In the genomic region with DNA sequence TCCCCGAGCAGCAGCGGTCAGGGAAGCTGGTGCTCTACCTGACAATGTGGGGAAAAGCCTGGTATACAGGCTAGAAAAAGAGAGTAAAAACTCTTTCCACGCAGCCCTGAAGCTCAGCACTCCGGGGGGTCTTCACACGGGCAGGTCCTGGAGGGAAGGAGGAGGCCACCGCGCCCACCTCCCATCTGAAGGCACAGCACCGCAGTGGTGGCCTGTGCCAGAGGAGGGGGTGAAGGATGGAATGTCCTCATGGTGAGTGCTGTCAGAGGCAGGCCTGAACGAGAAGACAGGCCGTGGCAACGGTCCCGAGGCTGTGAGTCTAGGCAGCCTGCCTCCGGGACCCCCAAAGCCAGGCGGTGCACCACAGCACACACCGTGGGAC, we compare ENCODE assay signal across 28 cellular contexts. TPM values are rescaled to one million over a fixed set of nuclear protein-coding genes. Genes with fewer than 3 reads are reported as not detected.
DNase-seq lines count a peak whose midpoint lies in the region; ATAC-seq, FAIRE-seq and TF ChIP-seq lines count a peak whose summit lies in the region.
"Had no signal": no experiment of that assay in that cellular context is flagged by ENCODE, and none has a peak within 500 bp of the region (broad histone marks: within the 10 kb centered on the region; RNA-seq: fewer than 3 reads in every experiment).

No MANE protein-coding gene starts in this region.

- H3K27ac Mint-ChIP-seq in CD4-positive, alpha-beta T cell: peak overlapping the region; percentile 71
- no peak overlapping the region for H3K27ac Mint-ChIP-seq in neural crest cell (ENCODE audit: unreplicated experiment)
- H3K27ac Mint-ChIP-seq: activated T-helper 1 cell treated with anti-CD3 and anti-CD28 coated beads, Interleukin-12 subunit alpha, Interleukin-12 subunit beta, Interleukin-2, Interleukin-4 antibody, amounts not matched to agents 30 ng/mL and 10 ng/mL and 1 ng/mL, durations not matched to agents 14 hours and 24 hours and 36 hours had no signal

- H3K36me3 ChIP-seq in H7 (replicated peaks; ENCODE audit: control insufficient read depth, insufficient read depth, low read length) (peaks cover 1% of the 10 kb centered on the region; the same call in 1 of the 2 replicates), K562 (ENCODE audit: control insufficient read depth, insufficient read depth, low read length) (peaks cover 31% of the 10 kb centered on the region; the same call in 1 of the 3 replicates)

- in situ Hi-C loops in K562 (cut with MboI): no loop called here

- no peak overlapping the region for H3K4me3 Mint-ChIP-seq in CD4-positive, alpha-beta T cell
- peak overlapping the region; percentile 71 for H3K4me3 Mint-ChIP-seq in neural crest cell
- H3K4me3 Mint-ChIP-seq: activated naive CD4-positive, alpha-beta T cell treated with anti-CD3 and anti-CD28 coated beads, Interleukin-2, amount 10 ng/mL, durations not matched to agents 7 days and 5 days; activated T-helper 1 cell treated with anti-CD3 and anti-CD28 coated beads, Interleukin-12 subunit alpha, Interleukin-12 subunit beta, Interleukin-2, Interleukin-4 antibody, amounts not matched to agents 30 ng/mL and 10 ng/mL and 1 ng/mL, durations not matched to agents 14 hours and 24 hours and 36 hours; dendritic cell treated with granulocyte-macrophage colony-stimulating factor and Interleukin-4, amounts not matched to agents 40 ng/mL and 50 ng/mL, for 4 days had no signal

- POLR2A ChIA-PET in CD4-positive, alpha-beta T cell (lab: Charles Lee): interaction anchor here (1.2 kb wide), 1 partner anchor 9 kb away, joined by 6 read pairs; a partner anchor contains a TSS
- POLR2A ChIA-PET in K562 (lab: Yijun Ruan, JAX): interaction anchor here (1.4 kb wide), 1 partner anchor 41 kb away, joined by 5 read pairs; no protein-coding TSS in a partner anchor

- peaks cover 7% of the 10 kb centered on the region for H3K36me3 Mint-ChIP-seq in CD4-positive, alpha-beta T cell (ENCODE audit: low read depth)
- H3K36me3 Mint-ChIP-seq in neural crest cell (ENCODE audit: low read depth): peaks cover 7% of the 10 kb centered on the region

- H3K4me3 ChIP-seq in H7 (ENCODE audit: insufficient read depth, low read depth, low read length) (no peak overlapping the region), K562 (no peak overlapping the region)
- H3K4me3 ChIP-seq: gastrocnemius medialis, left lung, thyroid gland had no signal

- TF ChIP-seq RAD21 in K562 (CRISPR knock-in tag; conservative IDR thresholded peaks at IDR 0.05 in 1 of 2, IDR thresholded peaks at IDR 0.05 in 1 of 2): no peak

- no peaks in the 10 kb centered on the region for H3K9me3 ChIP-seq in CD4-positive, alpha-beta T cell (ENCODE audit: control insufficient read depth, low read length)
- no peaks in the 10 kb centered on the region for H3K9me3 ChIP-seq in K562 (replicated peaks; ENCODE audit: control insufficient read depth, insufficient read depth, low read depth, low read length)
- H3K9me3 ChIP-seq: gastrocnemius medialis, left lung, thyroid gland had no signal

- BruUV-seq in K562 (replicated peaks; lab: Mats Ljungman, UMichigan): no TSS peak

- H3K9me1 ChIP-seq in K562 (ENCODE audit: control insufficient read depth, insufficient read depth, low read length): no peaks in the 10 kb centered on the region

- H3K4me1 ChIP-seq in K562 (replicated peaks in 1 of 2; ENCODE audit: control insufficient read depth in 2 of 2, insufficient read depth in 2 of 2, low read length in 2 of 2): peaks cover 8 to 73% of the 10 kb centered on the region in 2 experiments

- no peak for ATAC-seq in CD4-positive, alpha-beta T cell (ENCODE audit: poor library complexity)
- no peak for ATAC-seq in K562
- ATAC-seq in HG03025 (IDR thresholded peaks at IDR 0.05; ENCODE audit: low FRiP score, unreplicated experiment): no peak
- no peak for ATAC-seq in HG02852 (IDR thresholded peaks at IDR 0.05; ENCODE audit: unreplicated experiment)
- ATAC-seq: gastrocnemius medialis; left lung; stimulated activated naive CD8-positive, alpha-beta T cell treated with anti-CD3 and anti-CD28 coated beads, Interleukin-15, Interleukin-2, amounts not matched to agents 100 U/mL and 50 U/mL, for 24 hours had no signal

- 77% methylated on average over 8 of the region's 15 CpGs for WGBS in K562 (ENCODE audit: insufficient coverage, low coverage, missing lambda C conversion rate)

- H2AFZ ChIP-seq in K562 (ENCODE audit: low read depth, low read length): no peak overlapping the region

- H3K9ac ChIP-seq in K562 (ENCODE audit: insufficient read depth in 1 of 2, low read depth in 2 of 2, low read length in 2 of 2): peak overlapping the region in 1 of 2 experiments; percentile 53; a peak in 1 of 4 replicates

- no peak overlapping the region for H3K4me2 ChIP-seq in K562 (ENCODE audit: insufficient read depth, low read length)

- no peaks in the 10 kb centered on the region for H3K27me3 ChIP-seq in CD4-positive, alpha-beta T cell (ENCODE audit: control insufficient read depth, insufficient read depth, low read length)
- H3K27me3 ChIP-seq in H7 (ENCODE audit: control insufficient read depth, insufficient read depth, low read length) (no peaks in the 10 kb centered on the region), K562 (ENCODE audit: control insufficient read depth in 2 of 2, insufficient read depth in 2 of 2, low read length in 2 of 2) (no peaks in the 10 kb centered on the region)
- H3K27me3 ChIP-seq: gastrocnemius medialis, left lung, thyroid gland had no signal

- no peaks in the 10 kb centered on the region; the same call in 1 of the 2 replicates for H4K20me1 ChIP-seq in K562 (replicated peaks; ENCODE audit: control insufficient read depth, insufficient read depth, low read length)

- DNase-seq in CD4-positive, alpha-beta T cell: no peak
- DNase-seq in H7 (peak; percentile 78), K562 (ENCODE audit: extremely low read depth in 1 of 4, low spot score in 3 of 4) (peak in 1 of 4 experiments; percentile 13), neural crest cell (ENCODE audit: low read depth, low spot score) (no peak), DMS 273 treated with DMSO at 0.1 percent for 48 hours (lab: John Stamatoyannopoulos, UW) (no peak)
- DNase-seq: ACHN; activated CD4-positive, alpha-beta T cell treated with anti-CD3 and anti-CD28 coated beads, Interleukin-2, amount 50 U/mL, for 4 hours; activated naive CD4-positive, alpha-beta T cell treated with anti-CD3 and anti-CD28 coated beads, Interleukin-2, amount 10 ng/mL, durations not matched to agents 7 days and 5 days; amygdala; gastrocnemius medialis; GF-D8; HCEC 1CT; Kasumi-1; mesenchymal stem cell; NCI-H146; NCI-H446 treated with DMSO at 0.1 percent for 48 hours; OCI-M1; SHP77; stimulated activated naive CD8-positive, alpha-beta T cell treated with anti-CD3 and anti-CD28 coated beads, Interleukin-15, Interleukin-2, amounts not matched to agents 100 U/mL and 50 U/mL, for 24 hours; thyroid gland had no signal

- no peaks in the 10 kb centered on the region for H3K27me3 Mint-ChIP-seq in CD4-positive, alpha-beta T cell
- H3K27me3 Mint-ChIP-seq in neural crest cell (ENCODE audit: low read depth): peaks cover 4% of the 10 kb centered on the region
- H3K27me3 Mint-ChIP-seq: activated naive CD4-positive, alpha-beta T cell treated with anti-CD3 and anti-CD28 coated beads, Interleukin-2, amount 10 ng/mL, durations not matched to agents 7 days and 5 days; dendritic cell treated with granulocyte-macrophage colony-stimulating factor and Interleukin-4, amounts not matched to agents 40 ng/mL and 50 ng/mL, for 4 days had no signal

- peaks cover 13% of the 10 kb centered on the region; the same call in 2 of the 3 replicates for H3K79me2 ChIP-seq in K562 (ENCODE audit: control insufficient read depth, insufficient read depth, low read length)

- CTCF ChIA-PET in CD4-positive, alpha-beta T cell (lab: Charles Lee): no interaction called here
- CTCF ChIA-PET in K562 (lab: Yijun Ruan, JAX; ENCODE audit: low intra/inter-chr PET ratio): no interaction called here

- TF ChIP-seq CTCF in CD4-positive, alpha-beta T cell (IDR thresholded peaks at IDR 0.05): no peak
- TF ChIP-seq CTCF in K562 (IDR thresholded peaks at IDR 0.05 in 2 of 3, conservative IDR thresholded peaks at IDR 0.05 in 1 of 3; ENCODE audit: insufficient read depth in 2 of 3, low read depth in 1 of 3, low read length in 3 of 3) (no peak), neural crest cell (conservative IDR thresholded peaks at IDR 0.05) (no peak)

- no peaks in the 10 kb centered on the region for H3K9me3 Mint-ChIP-seq in CD4-positive, alpha-beta T cell
- no peaks in the 10 kb centered on the region for H3K9me3 Mint-ChIP-seq in neural crest cell
- H3K9me3 Mint-ChIP-seq: activated naive CD4-positive, alpha-beta T cell treated with anti-CD3 and anti-CD28 coated beads, Interleukin-2, amount 10 ng/mL, durations not matched to agents 7 days and 5 days; activated T-helper 1 cell treated with anti-CD3 and anti-CD28 coated beads, Interleukin-12 subunit alpha, Interleukin-12 subunit beta, Interleukin-2, Interleukin-4 antibody, amounts not matched to agents 30 ng/mL and 10 ng/mL and 1 ng/mL, durations not matched to agents 14 hours and 24 hours and 36 hours; dendritic cell treated with granulocyte-macrophage colony-stimulating factor and Interleukin-4, amounts not matched to agents 40 ng/mL and 50 ng/mL, for 4 days had no signal

- TF ChIP-seq EP300 in K562 (IDR thresholded peaks at IDR 0.05; ENCODE audit: low read length): no peak

- H3K4me1 Mint-ChIP-seq in CD4-positive, alpha-beta T cell (ENCODE audit: low read depth): peaks cover 21% of the 10 kb centered on the region
- H3K4me1 Mint-ChIP-seq in neural crest cell: no peaks in the 10 kb centered on the region

- intact Hi-C loops in CD4-positive, alpha-beta T cell (cut with DNase I, micrococcal nuclease): no loop called here
- intact Hi-C loops in K562 (cut with micrococcal nuclease): no loop called here

- no peak overlapping the region for H3K27ac ChIP-seq in CD4-positive, alpha-beta T cell (ENCODE audit: low read depth, low read length)
- H3K27ac ChIP-seq in K562 (ENCODE audit: extremely low read depth, low read depth, low read length): no peak overlapping the region
- H3K27ac ChIP-seq: gastrocnemius medialis, left lung, thyroid gland had no signal

- FAIRE-seq in K562 (lab: Jason Lieb, UNC): no peak
- FAIRE-seq: bronchial epithelial cell, GM18507 had no signal

- no peak for TF ChIP-seq POLR2A in K562 (conservative IDR thresholded peaks at IDR 0.05)

RNA-seq across cellular contexts. Expression of a gene that starts 5.8 kb away (rescaled TPM):
- 100 to 1,000 TPM; 123 to 125 TPM for total RNA-seq in CD4-positive, alpha-beta T cell
- 38.3 and 62.2 TPM in 2 replicates for total RNA-seq in H7 (2014; rRNA removed; shearing (Covaris generic))
- 22.0 and 60.9 TPM in 2 replicates for total RNA-seq in K562 (2011; cell fraction: chromatin; rRNA removed; ENCODE audit: low replicate concordance)
- 104 and 105 TPM in 2 replicates for total RNA-seq in K562 (2011; cell fraction: nucleolus; rRNA removed)
- 35.7 and 41.6 TPM in 2 replicates for total RNA-seq in K562 (2011; cell fraction: nucleoplasm; rRNA removed)
- 62.7 and 92.2 TPM in 2 replicates for total RNA-seq in K562 (2014; rRNA removed)
- total RNA-seq in K562 (2014; rRNA removed; fragmentation: Illumina TruSeq; extraction: Trizol): 8.2 and 8.3 TPM in 2 replicates
- 26.5 and 28.3 TPM in 2 replicates for total RNA-seq in K562 (2015; rRNA removed; fragmentation: Illumina TruSeq; extraction: Trizol)
- 97.3 and 104 TPM in 2 replicates for total RNA-seq in K562 (2021)
- 29.5 and 48.0 TPM in 2 replicates for polyA plus RNA-seq in K562 (2011; rRNA removed)
- 27.4 and 73.4 TPM in 2 replicates for polyA plus RNA-seq in K562 (2011; cell fraction: cytosol; rRNA removed)
- polyA plus RNA-seq in K562 (2011; cell fraction: nucleus; rRNA removed): 238 and 316 TPM in 2 replicates
- polyA plus RNA-seq in K562 (2012): 65.5 and 70.1 TPM in 2 replicates
- polyA plus RNA-seq in K562 (2014; fragmentation: Illumina TruSeq; extraction: Trizol): 10.3 and 24.9 TPM in 2 replicates
- 1 to 10 TPM in 1 of 2 experiments, under 1 TPM in 1; 0.34 to 1.1 TPM for polyA plus RNA-seq in K562 (2014; fragmentation: Nextera tagmentation; extraction: Ambion mirVana)
- polyA plus RNA-seq in K562 (2014; rRNA removed): 62.6 and 84.4 TPM in 2 replicates
- 1.6 and 4.4 TPM in 2 replicates for polyA minus RNA-seq in K562 (2011; rRNA and poly(A)+ RNA removed)
- polyA minus RNA-seq in K562 (2011; cell fraction: cytosol; rRNA and poly(A)+ RNA removed): 14.8 and 20.6 TPM in 2 replicates
- 47.3 and 53.0 TPM in 2 replicates for polyA minus RNA-seq in K562 (2011; cell fraction: nucleus; rRNA and poly(A)+ RNA removed)
- total RNA-seq in neural crest cell: 73.3 and 79.1 TPM in 2 replicates

RNA-seq across cellular contexts. Expression of a gene that starts 9.0 kb away (rescaled TPM):
- total RNA-seq in CD4-positive, alpha-beta T cell: 100 to 1,000 TPM; 149 to 165 TPM
- total RNA-seq in H7 (2014; rRNA removed; shearing (Covaris generic)): 7.7 and 10.5 TPM in 2 replicates
- 6.7 and 27.9 TPM in 2 replicates for total RNA-seq in K562 (2011; cell fraction: chromatin; rRNA removed; ENCODE audit: low replicate concordance)
- 29.6 and 36.2 TPM in 2 replicates for total RNA-seq in K562 (2011; cell fraction: nucleolus; rRNA removed)
- total RNA-seq in K562 (2011; cell fraction: nucleoplasm; rRNA removed): 12.0 and 12.1 TPM in 2 replicates
- total RNA-seq in K562 (2014; rRNA removed) (9.5 and 12.7 TPM in 2 replicates), K562 (2014; rRNA removed; fragmentation: Illumina TruSeq; extraction: Trizol) (0.11 and 0.32 TPM in 2 replicates), K562 (2015; rRNA removed; fragmentation: Illumina TruSeq; extraction: Trizol) (2.7 and 2.8 TPM in 2 replicates), K562 (2021) (9.3 and 10.2 TPM in 2 replicates), neural crest cell (16.5 and 17.6 TPM in 2 replicates)
- polyA plus RNA-seq in K562 (2011; rRNA removed) (1.5 and 3.9 TPM in 2 replicates), K562 (2014; fragmentation: Illumina TruSeq; extraction: Trizol) (0.83 and 2.3 TPM in 2 replicates), K562 (2014; fragmentation: Nextera tagmentation; extraction: Ambion mirVana) (not detected), K562 (2014; rRNA removed) (17.1 and 20.2 TPM in 2 replicates)
- 4.5 and 15.8 TPM in 2 replicates for polyA plus RNA-seq in K562 (2011; cell fraction: cytosol; rRNA removed)
- 37.1 and 90.0 TPM in 2 replicates for polyA plus RNA-seq in K562 (2011; cell fraction: nucleus; rRNA removed)
- polyA plus RNA-seq in K562 (2012): 5.5 and 10.7 TPM in 2 replicates
- polyA minus RNA-seq in K562 (2011; rRNA and poly(A)+ RNA removed): 0.06 and 0.25 TPM in 2 replicates
- polyA minus RNA-seq in K562 (2011; cell fraction: cytosol; rRNA and poly(A)+ RNA removed): 1.2 and 1.5 TPM in 2 replicates
- 4.7 and 7.7 TPM in 2 replicates for polyA minus RNA-seq in K562 (2011; cell fraction: nucleus; rRNA and poly(A)+ RNA removed)

RNA-seq across cellular contexts. Expression of a gene that starts 37.6 kb away (rescaled TPM):
- total RNA-seq in CD4-positive, alpha-beta T cell: 10 to 100 TPM; 28.2 to 33.4 TPM
- total RNA-seq in H7 (2014; rRNA removed; shearing (Covaris generic)): 32.6 and 52.0 TPM in 2 replicates
- 20.3 and 73.7 TPM in 2 replicates for total RNA-seq in K562 (2011; cell fraction: chromatin; rRNA removed; ENCODE audit: low replicate concordance)
- total RNA-seq in K562 (2011; cell fraction: nucleolus; rRNA removed): 43.4 and 48.4 TPM in 2 replicates
- 35.6 and 47.3 TPM in 2 replicates for total RNA-seq in K562 (2011; cell fraction: nucleoplasm; rRNA removed)
- total RNA-seq in K562 (2014; rRNA removed): 19.4 and 26.6 TPM in 2 replicates
- 2.2 and 2.4 TPM in 2 replicates for total RNA-seq in K562 (2014; rRNA removed; fragmentation: Illumina TruSeq; extraction: Trizol)
- total RNA-seq in K562 (2015; rRNA removed; fragmentation: Illumina TruSeq; extraction: Trizol): 7.9 and 8.4 TPM in 2 replicates
- total RNA-seq in K562 (2021): 22.5 and 25.4 TPM in 2 replicates
- polyA plus RNA-seq in K562 (2011; rRNA removed): 7.4 and 10.7 TPM in 2 replicates
- 6.2 and 15.4 TPM in 2 replicates for polyA plus RNA-seq in K562 (2011; cell fraction: cytosol; rRNA removed)
- polyA plus RNA-seq in K562 (2011; cell fraction: nucleus; rRNA removed): 40.8 and 67.3 TPM in 2 replicates
- polyA plus RNA-seq in K562 (2012): 14.8 and 18.0 TPM in 2 replicates
- polyA plus RNA-seq in K562 (2014; fragmentation: Illumina TruSeq; extraction: Trizol): 5.6 and 10.9 TPM in 2 replicates
- polyA plus RNA-seq in K562 (2014; fragmentation: Nextera tagmentation; extraction: Ambion mirVana): under 1 TPM; 0.14 to 0.21 TPM
- polyA plus RNA-seq in K562 (2014; rRNA removed): 24.1 and 27.7 TPM in 2 replicates
- polyA minus RNA-seq in K562 (2011; rRNA and poly(A)+ RNA removed): 2.7 and 4.6 TPM in 2 replicates
- polyA minus RNA-seq in K562 (2011; cell fraction: cytosol; rRNA and poly(A)+ RNA removed): 11.6 and 12.8 TPM in 2 replicates
- polyA minus RNA-seq in K562 (2011; cell fraction: nucleus; rRNA and poly(A)+ RNA removed): 9.8 and 11.2 TPM in 2 replicates
- 31.3 and 32.1 TPM in 2 replicates for total RNA-seq in neural crest cell

RNA-seq across cellular contexts. Expression of a gene that starts 37.6 kb away (rescaled TPM):
- total RNA-seq in CD4-positive, alpha-beta T cell: 10 to 100 TPM; 34.5 to 35.7 TPM
- total RNA-seq in H7 (2014; rRNA removed; shearing (Covaris generic)): 24.2 and 26.2 TPM in 2 replicates
- 98.6 and 222 TPM in 2 replicates for total RNA-seq in K562 (2011; cell fraction: chromatin; rRNA removed; ENCODE audit: low replicate concordance)
- 116 and 124 TPM in 2 replicates for total RNA-seq in K562 (2011; cell fraction: nucleolus; rRNA removed)
- total RNA-seq in K562 (2011; cell fraction: nucleoplasm; rRNA removed): 75.6 and 81.5 TPM in 2 replicates
- total RNA-seq in K562 (2014; rRNA removed) (64.3 and 74.1 TPM in 2 replicates), K562 (2014; rRNA removed; fragmentation: Illumina TruSeq; extraction: Trizol) (16.1 and 19.1 TPM in 2 replicates), K562 (2015; rRNA removed; fragmentation: Illumina TruSeq; extraction: Trizol) (37.3 and 37.7 TPM in 2 replicates), K562 (2021) (64.0 and 78.9 TPM in 2 replicates), neural crest cell (41.0 and 42.1 TPM in 2 replicates)
- polyA plus RNA-seq in K562 (2011; rRNA removed) (37.5 and 39.5 TPM in 2 replicates), K562 (2014; fragmentation: Illumina TruSeq; extraction: Trizol) (20.0 and 36.3 TPM in 2 replicates), K562 (2014; fragmentation: Nextera tagmentation; extraction: Ambion mirVana) (1 to 10 TPM; 2.2 to 6.0 TPM), K562 (2014; rRNA removed) (66.9 and 70.5 TPM in 2 replicates)
- polyA plus RNA-seq in K562 (2011; cell fraction: cytosol; rRNA removed): 52.0 and 57.8 TPM in 2 replicates
- polyA plus RNA-seq in K562 (2011; cell fraction: nucleus; rRNA removed): 132 and 147 TPM in 2 replicates
- polyA plus RNA-seq in K562 (2012): 44.1 and 48.2 TPM in 2 replicates
- polyA minus RNA-seq in K562 (2011; rRNA and poly(A)+ RNA removed): 18.4 and 33.9 TPM in 2 replicates
- polyA minus RNA-seq in K562 (2011; cell fraction: cytosol; rRNA and poly(A)+ RNA removed): 14.4 and 22.2 TPM in 2 replicates
- 46.2 and 62.4 TPM in 2 replicates for polyA minus RNA-seq in K562 (2011; cell fraction: nucleus; rRNA and poly(A)+ RNA removed)

RNA-seq across cellular contexts. Expression of a gene that starts 49.0 kb away (rescaled TPM):
- total RNA-seq in CD4-positive, alpha-beta T cell: 1 to 10 TPM; 2.5 to 2.6 TPM
- total RNA-seq in H7 (2014; rRNA removed; shearing (Covaris generic)): not detected in 2 replicates
- total RNA-seq in K562 (2011; cell fraction: chromatin; rRNA removed; ENCODE audit: low replicate concordance): not detected in 2 replicates
- 4.9 and 6.3 TPM in 2 replicates for total RNA-seq in K562 (2011; cell fraction: nucleolus; rRNA removed)
- not detected in 2 replicates for total RNA-seq in K562 (2011; cell fraction: nucleoplasm; rRNA removed)
- total RNA-seq in K562 (2014; rRNA removed) (0.32 and 3.8 TPM in 2 replicates), K562 (2014; rRNA removed; fragmentation: Illumina TruSeq; extraction: Trizol) (not detected in 2 replicates), K562 (2015; rRNA removed; fragmentation: Illumina TruSeq; extraction: Trizol) (0.19 TPM in 1 of 2 replicates, not detected in the other), K562 (2021) (not detected in 2 replicates), neural crest cell (not detected in 2 replicates)
- polyA plus RNA-seq in K562 (2011; rRNA removed) (0.10 and 0.37 TPM in 2 replicates), K562 (2014; fragmentation: Illumina TruSeq; extraction: Trizol) (not detected in 2 replicates), K562 (2014; fragmentation: Nextera tagmentation; extraction: Ambion mirVana) (not detected), K562 (2014; rRNA removed) (3.2 and 3.5 TPM in 2 replicates)
- 1.1 and 5.8 TPM in 2 replicates for polyA plus RNA-seq in K562 (2011; cell fraction: cytosol; rRNA removed)
- polyA plus RNA-seq in K562 (2011; cell fraction: nucleus; rRNA removed): 1.4 and 13.8 TPM in 2 replicates
- polyA plus RNA-seq in K562 (2012): 0.87 and 1.3 TPM in 2 replicates
- not detected in 2 replicates for polyA minus RNA-seq in K562 (2011; rRNA and poly(A)+ RNA removed)
- polyA minus RNA-seq in K562 (2011; cell fraction: cytosol; rRNA and poly(A)+ RNA removed): not detected in 2 replicates
- 1.2 TPM in 1 of 2 replicates, not detected in the other for polyA minus RNA-seq in K562 (2011; cell fraction: nucleus; rRNA and poly(A)+ RNA removed)
- total RNA-seq: activated T-helper 1 cell treated with anti-CD3 and anti-CD28 coated beads, Interleukin-12 subunit alpha, Interleukin-12 subunit beta, Interleukin-2, Interleukin-4 antibody, amounts not matched to agents 30 ng/mL and 10 ng/mL and 1 ng/mL, durations not matched to agents 14 hours and 24 hours and 36 hours; T-helper 1 cell treated with Interleukin-12 subunit alpha and Interleukin-12 subunit beta and Interleukin-4 antibody, amounts not matched to agents 30 ng/mL and 1 ng/mL, for 36 hours had no signal
